Comparison of ENCODE assay signal across 16 cellular contexts in genomic region chr11:44030996-44031395, GRCh38. TPM values are rescaled to one million over a fixed set of nuclear protein-coding genes. Genes with fewer than 3 reads are reported as not detected.
DNase-seq lines count a peak whose midpoint lies in the region; ATAC-seq and TF ChIP-seq lines count a peak whose summit lies in the region.
"Had no signal": no experiment of that assay in that cellular context is flagged by ENCODE, and none has a peak within 500 bp of the region (broad histone marks: within the 10 kb centered on the region; RNA-seq: fewer than 3 reads in every experiment).

No MANE protein-coding gene starts in this region.

- no peak for TF ChIP-seq POLR2A in stomach (IDR thresholded peaks at IDR 0.05)
- no peak for TF ChIP-seq POLR2A in lower leg skin (IDR thresholded peaks at IDR 0.05)

- H3K9me3 ChIP-seq in lung (ENCODE audit: control insufficient read depth in 2 of 2, insufficient read depth in 1 of 2, low read length in 1 of 2) (no peaks in the 10 kb centered on the region), stomach (peaks cover 0 to 6% (median under 1%) of the 10 kb centered on the region in 4 donors)

- peak overlapping the region; percentile 61; the same call in 1 of the 2 replicates for H3K4me2 ChIP-seq in GM23338

- 83 to 87% methylated on average over 5 of the region's 5 CpGs for WGBS in lung, 2 donors
- WGBS in stomach, 5 donors = 54 to 73% (median 69%) methylated on average over 5 of the region's 5 CpGs
- WGBS in lower leg skin, 2 donors = 70 to 74% methylated on average over 5 of the region's 5 CpGs

- no peak overlapping the region for H3K4me3 Mint-ChIP-seq in GM23338

- H3K36me3 Mint-ChIP-seq in GM23338 (ENCODE audit: low read depth) = no peaks in the 10 kb centered on the region; the same call in 2 of the 3 replicates

- TF ChIP-seq EP300 in stomach (IDR thresholded peaks at IDR 0.05) = no peak

- no peaks in the 10 kb centered on the region for H3K79me2 ChIP-seq in GM23338 (replicated peaks; ENCODE audit: insufficient read depth)

- intact Hi-C loops in stomach (cut with DNase I; ENCODE audit: low total_unique reads) (no loop called here), lower leg skin (cut with DNase I; ENCODE audit: low total_unique reads) (no loop called here)

- no peaks in the 10 kb centered on the region; the same call in 1 of the 2 replicates for H3K9me2 ChIP-seq in GM23338 (ENCODE audit: insufficient read depth)
- H3K9me2 ChIP-seq: SK-N-SH had no signal

- H3F3A ChIP-seq in GM23338 (replicated peaks; ENCODE audit: low read depth) = no peaks in the 10 kb centered on the region

- H3K4me1 ChIP-seq in GM23338 (ENCODE audit: insufficient read depth) (peaks cover 15% of the 10 kb centered on the region), lung (ENCODE audit: control insufficient read depth in 2 of 2, insufficient read depth in 2 of 2, low read length in 2 of 2) (peaks cover 7% of the 10 kb centered on the region in 2 donors), stomach (peaks cover 0 to 35% (median 17%) of the 10 kb centered on the region in 4 donors)

- H3K4me3 ChIP-seq in GM23338 (no peak overlapping the region), lung (no peak overlapping the region), stomach (no peak overlapping the region), lower leg skin (ENCODE audit: low read depth, poor library complexity, severe bottlenecking) (no peak overlapping the region)

- no peaks in the 10 kb centered on the region for H4K20me1 ChIP-seq in GM23338 (replicated peaks; ENCODE audit: insufficient read depth)

- H3K27me3 Mint-ChIP-seq in GM23338 (ENCODE audit: insufficient read depth, low read depth, poor library complexity) = peaks cover 10% of the 10 kb centered on the region

- DNase-seq in GM23338 (ENCODE audit: low spot score) (no peak), lung (ENCODE audit: low spot score) (no peak), stomach (no peak), lower leg skin (ENCODE audit: low spot score in 2 of 2) (no peak), NCI-H524 (lab: John Stamatoyannopoulos, UW) (no peak), SKM-1 treated with dmso at 0.1 percent for 144 hours (lab: John Stamatoyannopoulos, UW; ENCODE audit: unreplicated experiment) (no peak)
- no peak for DNase-seq in effector CD8-positive, alpha-beta T cell (lab: John Stamatoyannopoulos, UW)
- DNase-seq: activated CD8-positive, alpha-beta memory T cell treated with anti-CD3 and anti-CD28 coated beads, Interleukin-2, amount 50 U/mL, for 48 hours; dermis blood vessel endothelial cell; foreskin fibroblast; NK-92 treated with Interleukin-12 subunit alpha and Interleukin-12 subunit beta, amount 100 ng/mL, for 24 hours; SK-N-SH had no signal

- H3K4me1 Mint-ChIP-seq in GM23338 = peaks cover 17% of the 10 kb centered on the region

- H3K27ac Mint-ChIP-seq in GM23338 = no peak overlapping the region
- H3K27ac Mint-ChIP-seq: activated naive CD4-positive, alpha-beta T cell treated with anti-CD3 and anti-CD28 coated beads, Interleukin-2, amount 50 U/mL, for 72 hours had no signal

- H3K27ac ChIP-seq in GM23338 (ENCODE audit: low read depth) = no peak overlapping the region
- peak overlapping the region; percentile 77 for H3K27ac ChIP-seq in cingulate gyrus (ENCODE audit: low read depth, low read length)
- peak overlapping the region; percentile 43 to 57 for H3K27ac ChIP-seq in lung (ENCODE audit: low read depth in 1 of 2, low read length in 1 of 2)
- peak overlapping the region in 4 of 5 donors; percentile 56 to 82 (median 71) for H3K27ac ChIP-seq in stomach

- H3K9me3 Mint-ChIP-seq in GM23338 = peaks cover 3% of the 10 kb centered on the region; the same call in 2 of the 3 replicates

- TF ChIP-seq CTCF in GM23338 (conservative IDR thresholded peaks at IDR 0.05; ENCODE audit: low read depth in 2 of 2) (no peak), lung (IDR thresholded peaks at IDR 0.05; ENCODE audit: control extremely low read depth, extremely low read depth) (no peak), stomach (IDR thresholded peaks at IDR 0.05) (no peak), lower leg skin (IDR thresholded peaks at IDR 0.05) (no peak)

- ATAC-seq in GM23338 = no peak; the same call in 2 of the 3 replicates
- no peak for ATAC-seq in lung (ENCODE audit: insufficient read depth, low FRiP score)
- ATAC-seq: activated naive CD4-positive, alpha-beta T cell treated with anti-CD3 and anti-CD28 coated beads, Interleukin-2, amount 50 U/mL, for 72 hours had no signal

- H3K27me3 ChIP-seq in GM23338 (ENCODE audit: insufficient read depth) (no peaks in the 10 kb centered on the region), lung (ENCODE audit: control insufficient read depth, insufficient read depth) (no peaks in the 10 kb centered on the region), stomach (no peaks in the 10 kb centered on the region)

- H2AFZ ChIP-seq in GM23338 = peak overlapping the region; percentile 91

- H3K36me3 ChIP-seq in GM23338 (ENCODE audit: insufficient read depth) = no peaks in the 10 kb centered on the region
- no peaks in the 10 kb centered on the region for H3K36me3 ChIP-seq in lung (ENCODE audit: control insufficient read depth in 2 of 2, insufficient read depth in 2 of 2, low read length in 2 of 2)
- H3K36me3 ChIP-seq in stomach = no peaks in the 10 kb centered on the region
- H3K36me3 ChIP-seq: WERI-Rb-1 had no signal

TF ChIP-seq in GM23338, 12 proteins besides CTCF, POLR2A, EP300 and RAD21 (continues in another document):
- TF ChIP-seq ZNF114 (CRISPR knock-in tag; IDR thresholded peaks at IDR 0.05) = no peak
- TF ChIP-seq ZNF331 (CRISPR knock-in tag; IDR thresholded peaks at IDR 0.05; ENCODE audit: low read depth) = no peak
- TF ChIP-seq POLR2AphosphoS5 (IDR thresholded peaks at IDR 0.05; ENCODE audit: low read depth) = no peak
- TF ChIP-seq EZH2 (IDR thresholded peaks at IDR 0.05; ENCODE audit: low read depth, unreplicated experiment) = no peak
- no peak for TF ChIP-seq STAT1 (IDR thresholded peaks at IDR 0.05; ENCODE audit: unreplicated experiment)
- TF ChIP-seq CREB1 (CRISPR knock-in tag; IDR thresholded peaks at IDR 0.05; ENCODE audit: low read depth) = no peak
- no peak for TF ChIP-seq EZH2phosphoT487 (IDR thresholded peaks at IDR 0.05; ENCODE audit: unreplicated experiment)
- no peak for TF ChIP-seq REST (IDR thresholded peaks at IDR 0.05; ENCODE audit: unreplicated experiment)
- TF ChIP-seq NANOG (IDR thresholded peaks at IDR 0.05; ENCODE audit: borderline replicate concordance) = no peak

RNA-seq across cellular contexts. Expression of gene ACCSL, which starts 16.8 kb away (rescaled TPM):
- not detected in 2 replicates for total RNA-seq in GM23338 (2014; rRNA removed; shearing (Covaris generic))
- polyA plus RNA-seq in GM23338 (2016; fragmentation: Nextera tagmentation; extraction: Ambion mirVana) (not detected in 2 replicates), lung (under 1 TPM in 1 of 2 donors, not detected in 1; 0.02 TPM), stomach (not detected)
- total RNA-seq in lung (under 1 TPM in 1 of 2 donors, not detected in 1; 0.14 TPM), stomach (not detected), lower leg skin (under 1 TPM in 1 of 4 donors, not detected in 3; 0.13 TPM)
- total RNA-seq: dermis blood vessel endothelial cell, temporal lobe had no signal
- polyA plus RNA-seq: SK-N-SH had no signal

RNA-seq across cellular contexts. Expression of gene ACCS, which starts 35.1 kb away (rescaled TPM):
- total RNA-seq in GM23338 (2014; rRNA removed; shearing (Covaris generic)) = 6.6 and 12.0 TPM in 2 replicates
- polyA plus RNA-seq in GM23338 (2016; fragmentation: Nextera tagmentation; extraction: Ambion mirVana) (2.9 and 3.6 TPM in 2 replicates), lung (10 to 100 TPM in 1 of 2 donors, 1 to 10 TPM in 1; 6.4 to 24.6 TPM), stomach (10 to 100 TPM; 14.7 to 17.4 (median 16.3) TPM)
- total RNA-seq in lung (10 to 100 TPM; 31.6 to 66.9 TPM), stomach (10 to 100 TPM; 21.7 to 71.1 (median 34.4) TPM), lower leg skin (10 to 100 TPM in 2 of 4 donors, 1 to 10 TPM in 2; 7.7 to 21.7 (median 12.1) TPM)
